8 cellular contexts compared by ENCODE assay signal in the genomic region with DNA sequence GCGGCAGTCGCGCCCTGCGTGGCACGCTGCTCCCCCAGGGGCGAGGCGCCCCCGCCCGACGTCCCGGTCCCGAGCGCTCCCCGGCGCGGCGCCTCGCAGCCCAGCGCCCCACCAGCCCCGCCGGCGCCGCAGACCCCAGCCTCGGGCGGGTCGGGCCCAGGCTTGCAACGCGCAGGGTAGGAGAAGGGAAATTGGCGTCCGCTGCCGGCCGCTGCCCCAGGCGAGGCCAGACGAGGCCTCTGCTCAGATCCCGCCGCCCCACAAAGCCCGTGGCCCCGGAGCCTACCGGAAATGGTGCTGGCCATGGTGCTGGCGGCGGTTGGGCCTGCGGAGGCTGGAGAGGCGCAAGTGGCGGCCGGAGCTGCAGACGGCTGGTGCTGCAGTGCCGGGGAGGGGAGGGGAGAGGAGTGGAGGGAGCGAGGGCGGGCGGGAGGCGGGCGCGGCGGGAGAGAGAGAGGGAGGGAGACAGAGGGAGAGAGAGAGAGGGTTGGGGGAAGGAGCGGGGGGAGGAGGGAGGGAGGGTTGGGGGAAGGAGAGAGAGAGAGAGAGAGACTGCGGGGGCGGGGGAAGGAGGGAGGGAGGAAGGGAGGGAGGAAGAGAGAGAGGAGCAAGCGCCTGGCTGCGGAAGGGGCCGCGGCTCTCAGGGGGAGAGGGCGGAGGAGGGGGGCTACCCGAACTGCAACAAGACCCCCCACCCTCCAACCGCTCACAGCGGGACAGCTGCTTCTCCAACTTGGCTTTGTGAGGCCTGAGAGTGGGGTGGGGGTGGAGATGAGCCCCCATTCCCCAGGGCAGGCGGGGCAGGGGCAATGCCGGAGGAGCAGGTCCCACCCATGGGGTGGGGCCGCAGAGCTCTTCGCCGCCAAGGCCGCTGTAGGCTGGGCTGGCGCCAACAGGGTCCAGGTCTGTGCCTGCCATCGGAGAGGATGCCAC. TPM values are rescaled to one million over a fixed set of nuclear protein-coding genes. Genes with fewer than 3 reads are reported as not detected.
DNase-seq lines count a peak whose midpoint lies in the region; ATAC-seq and TF ChIP-seq lines count a peak whose summit lies in the region.

Gene STMN3 (minus strand): TSS at position 384 of the 933 bp plus-strand sequence. CDS start 79 bp downstream, at position 305.

- H3K4me3 ChIP-seq in SK-N-SH (ENCODE audit: low read depth in 2 of 2, low read length in 1 of 2) (peak within 1 kb of the TSS; percentile 67 to 76), suprapubic skin (peak within 1 kb of the TSS; percentile 79)

- no peaks in the 10 kb centered on the region for H3K9me3 Mint-ChIP-seq in activated naive CD8-positive, alpha-beta T cell treated with anti-CD3 and anti-CD28 coated beads for 36 hours
- no peaks in the 10 kb centered on the region for H3K9me3 Mint-ChIP-seq in neural crest cell

- H3K36me3 ChIP-seq in SK-N-SH (replicated peaks in 1 of 2; ENCODE audit: control insufficient read depth in 1 of 2, insufficient read depth in 2 of 2, low read length in 1 of 2) (no peaks in the 10 kb centered on the region), suprapubic skin (no peaks in the 10 kb centered on the region)

- peaks cover 16% of the 10 kb centered on the region for H3K79me2 ChIP-seq in SK-N-SH (ENCODE audit: insufficient read depth)

- DNase-seq in DMS79 (lab: John Stamatoyannopoulos, UW): peak; percentile 96
- DNase-seq in NCI-H1048 (lab: John Stamatoyannopoulos, UW): peak; percentile 70
- peak; percentile 89 for DNase-seq in SK-N-SH
- peak; percentile 78 for DNase-seq in activated naive CD8-positive, alpha-beta T cell treated with anti-CD3 and anti-CD28 coated beads for 36 hours
- peak; percentile 85 for DNase-seq in globus pallidus (ENCODE audit: low spot score)
- DNase-seq in neural crest cell (ENCODE audit: low read depth, low spot score): peak; percentile 81
- peak; percentile 92 for DNase-seq in suprapubic skin (ENCODE audit: low spot score in 2 of 2)

- H3K4me1 Mint-ChIP-seq in activated naive CD8-positive, alpha-beta T cell treated with anti-CD3 and anti-CD28 coated beads for 36 hours: peaks cover 30% of the 10 kb centered on the region
- H3K4me1 Mint-ChIP-seq in neural crest cell: peaks cover 22% of the 10 kb centered on the region

- H3K9me3 ChIP-seq in SK-N-SH (no peaks in the 10 kb centered on the region), suprapubic skin (no peaks in the 10 kb centered on the region)

- H3K4me1 ChIP-seq in SK-N-SH (ENCODE audit: control insufficient read depth in 1 of 2, insufficient read depth in 2 of 2, low read depth in 1 of 2, low read length in 1 of 2) (peaks cover 8 to 26% of the 10 kb centered on the region in 2 experiments; a peak in 2 of 4 replicates), suprapubic skin (peaks cover 47% of the 10 kb centered on the region)

- H3K27me3 ChIP-seq in SK-N-SH (ENCODE audit: insufficient read depth): no peaks in the 10 kb centered on the region
- H3K27me3 ChIP-seq in suprapubic skin: peaks cover 4% of the 10 kb centered on the region

- peak within 1 kb of the TSS; percentile 63 for H3K9ac ChIP-seq in SK-N-SH

- TF ChIP-seq RAD21 in SK-N-SH (IDR thresholded peaks at IDR 0.05; ENCODE audit: low read length): no peak

- no peak for TF ChIP-seq POLR2A in suprapubic skin (IDR thresholded peaks at IDR 0.05)

- H3F3A ChIP-seq in SK-N-SH (replicated peaks; ENCODE audit: insufficient read depth): peaks cover 8% of the 10 kb centered on the region

- H3K4me3 Mint-ChIP-seq in activated naive CD8-positive, alpha-beta T cell treated with anti-CD3 and anti-CD28 coated beads for 36 hours: peak within 1 kb of the TSS; percentile 81
- peak within 1 kb of the TSS; percentile 92 for H3K4me3 Mint-ChIP-seq in neural crest cell

- H3K36me3 Mint-ChIP-seq in activated naive CD8-positive, alpha-beta T cell treated with anti-CD3 and anti-CD28 coated beads for 36 hours: no peaks in the 10 kb centered on the region
- no peaks in the 10 kb centered on the region for H3K36me3 Mint-ChIP-seq in neural crest cell (ENCODE audit: low read depth)

- ATAC-seq in GM21737 (IDR thresholded peaks at IDR 0.05; ENCODE audit: unreplicated experiment): no peak

- peak within 1 kb of the TSS; percentile 63; the same call in 1 of the 2 replicates for H2AFZ ChIP-seq in SK-N-SH (ENCODE audit: low read depth)

- H3K9me2 ChIP-seq in SK-N-SH: no peaks in the 10 kb centered on the region

- no peak for TF ChIP-seq EP300 in SK-N-SH (IDR thresholded peaks at IDR 0.05; ENCODE audit: borderline replicate concordance in 1 of 2, low read depth in 1 of 2, low read length in 1 of 2)
- TF ChIP-seq EP300 in suprapubic skin (IDR thresholded peaks at IDR 0.05): no peak

- peaks cover 24% of the 10 kb centered on the region for H4K20me1 ChIP-seq in SK-N-SH (ENCODE audit: insufficient read depth)

- peak within 1 kb of the TSS; percentile 80 for H3K27ac Mint-ChIP-seq in activated naive CD8-positive, alpha-beta T cell treated with anti-CD3 and anti-CD28 coated beads for 36 hours
- H3K27ac Mint-ChIP-seq in neural crest cell (ENCODE audit: unreplicated experiment): peak within 1 kb of the TSS; percentile 98

- POLR2A ChIA-PET in SK-N-SH (lab: Yijun Ruan, JAX): interaction anchor here (0.6 to 1.2 kb wide), 8 partner anchors 11 to 213 kb away, joined by 3 to 12 read pairs (median 4); partner anchors contain the start of genes ARFRP1 and ZGPAT

- CTCF ChIA-PET in SK-N-SH (lab: Yijun Ruan, JAX): interaction anchor here (1.7 to 5.5 kb wide), 2 partner anchors 12 to 115 kb away, joined by 5 to 27 read pairs; partner anchors contain the start of gene PTK6

- H3K4me2 ChIP-seq in SK-N-SH: peak within 1 kb of the TSS; percentile 84

- no peaks in the 10 kb centered on the region for H3K27me3 Mint-ChIP-seq in activated naive CD8-positive, alpha-beta T cell treated with anti-CD3 and anti-CD28 coated beads for 36 hours
- H3K27me3 Mint-ChIP-seq in neural crest cell (ENCODE audit: low read depth): no peaks in the 10 kb centered on the region

- WGBS in SK-N-SH (ENCODE audit: low lambda C conversion rate): 2% methylated on average over 42 of the region's 73 CpGs
- under 1% methylated on average over 16 of the region's 73 CpGs for WGBS in suprapubic skin

- TF ChIP-seq CTCF in SK-N-SH (IDR thresholded peaks at IDR 0.05): no peak
- TF ChIP-seq CTCF in neural crest cell (conservative IDR thresholded peaks at IDR 0.05): no peak
- TF ChIP-seq CTCF in suprapubic skin (IDR thresholded peaks at IDR 0.05): no peak

- peak within 1 kb of the TSS; percentile 60 to 97 for H3K27ac ChIP-seq in SK-N-SH (ENCODE audit: low read depth in 2 of 2, low read length in 1 of 2)
- H3K27ac ChIP-seq in suprapubic skin: peak within 1 kb of the TSS; percentile 45

TF ChIP-seq in SK-N-SH, 30 proteins besides CTCF, POLR2A, EP300 and RAD21 (continues in another document):
- no peak for TF ChIP-seq NFIC (IDR thresholded peaks at IDR 0.05; ENCODE audit: borderline replicate concordance)
- no peak for TF ChIP-seq RXRA (IDR thresholded peaks at IDR 0.05; ENCODE audit: borderline replicate concordance, low read depth)
- no peak for TF ChIP-seq FOXJ3 (CRISPR knock-in tag; IDR thresholded peaks at IDR 0.05)
- TF ChIP-seq RFX5 (IDR thresholded peaks at IDR 0.05; ENCODE audit: low read length): no peak
- no peak for TF ChIP-seq NRF1 (IDR thresholded peaks at IDR 0.05; ENCODE audit: low read depth, low read length)
- no peak for TF ChIP-seq CHD2 (IDR thresholded peaks at IDR 0.05; ENCODE audit: low read length, partially characterized antibody)
- TF ChIP-seq, protein P1, sequence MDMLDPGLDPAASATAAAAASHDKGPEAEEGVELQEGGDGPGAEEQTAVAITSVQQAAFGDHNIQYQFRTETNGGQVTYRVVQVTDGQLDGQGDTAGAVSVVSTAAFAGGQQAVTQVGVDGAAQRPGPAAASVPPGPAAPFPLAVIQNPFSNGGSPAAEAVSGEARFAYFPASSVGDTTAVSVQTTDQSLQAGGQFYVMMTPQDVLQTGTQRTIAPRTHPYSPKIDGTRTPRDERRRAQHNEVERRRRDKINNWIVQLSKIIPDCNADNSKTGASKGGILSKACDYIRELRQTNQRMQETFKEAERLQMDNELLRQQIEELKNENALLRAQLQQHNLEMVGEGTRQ (IDR thresholded peaks at IDR 0.05; ENCODE audit: borderline replicate concordance, low read depth, low read length): no peak
- TF ChIP-seq POLR2AphosphoS5 (IDR thresholded peaks at IDR 0.05; ENCODE audit: low read depth, low read length): 0 out of 2 replicates have a peak, but pooled peaks have one; percentile 28
- peak; percentile 39 for TF ChIP-seq MXI1 (IDR thresholded peaks at IDR 0.05; ENCODE audit: low read depth, low read length)
- peak; percentile 32; the same call in 1 of the 2 replicates for TF ChIP-seq GABPA (IDR thresholded peaks at IDR 0.05; ENCODE audit: low read depth)
- no peak; the same call in 1 of the 2 replicates for TF ChIP-seq RCOR1 (IDR thresholded peaks at IDR 0.05; ENCODE audit: low read length)
- TF ChIP-seq, protein P2, sequence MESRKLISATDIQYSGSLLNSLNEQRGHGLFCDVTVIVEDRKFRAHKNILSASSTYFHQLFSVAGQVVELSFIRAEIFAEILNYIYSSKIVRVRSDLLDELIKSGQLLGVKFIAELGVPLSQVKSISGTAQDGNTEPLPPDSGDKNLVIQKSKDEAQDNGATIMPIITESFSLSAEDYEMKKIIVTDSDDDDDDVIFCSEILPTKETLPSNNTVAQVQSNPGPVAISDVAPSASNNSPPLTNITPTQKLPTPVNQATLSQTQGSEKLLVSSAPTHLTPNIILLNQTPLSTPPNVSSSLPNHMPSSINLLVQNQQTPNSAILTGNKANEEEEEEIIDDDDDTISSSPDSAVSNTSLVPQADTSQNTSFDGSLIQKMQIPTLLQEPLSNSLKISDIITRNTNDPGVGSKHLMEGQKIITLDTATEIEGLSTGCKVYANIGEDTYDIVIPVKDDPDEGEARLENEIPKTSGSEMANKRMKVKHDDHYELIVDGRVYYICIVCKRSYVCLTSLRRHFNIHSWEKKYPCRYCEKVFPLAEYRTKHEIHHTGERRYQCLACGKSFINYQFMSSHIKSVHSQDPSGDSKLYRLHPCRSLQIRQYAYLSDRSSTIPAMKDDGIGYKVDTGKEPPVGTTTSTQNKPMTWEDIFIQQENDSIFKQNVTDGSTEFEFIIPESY (IDR thresholded peaks at IDR 0.05; ENCODE audit: borderline replicate concordance, low read depth): no peak
- TF ChIP-seq FOXM1 (IDR thresholded peaks at IDR 0.05; ENCODE audit: low read depth): no peak
- no peak for TF ChIP-seq TCF12 (IDR thresholded peaks at IDR 0.05)
- TF ChIP-seq SMC3 (IDR thresholded peaks at IDR 0.05; ENCODE audit: low read depth, low read length): no peak
- no peak for TF ChIP-seq FOSL2 (IDR thresholded peaks at IDR 0.05; ENCODE audit: borderline replicate concordance, low read depth)
- no peak for TF ChIP-seq ELF1 (IDR thresholded peaks at IDR 0.05)

RNA-seq across cellular contexts. Expression of gene STMN3, which starts in this region (rescaled TPM):
- 89.8 and 111 TPM in 2 replicates for polyA plus RNA-seq in SK-N-SH (2012; rRNA removed)
- 58.5 and 83.6 TPM in 2 replicates for polyA plus RNA-seq in SK-N-SH (2012; cell fraction: cytosol; rRNA removed)
- polyA plus RNA-seq in SK-N-SH (2012; cell fraction: nucleus; rRNA removed): 103 and 122 TPM in 2 replicates
- 10 to 100 TPM; 10.2 to 11.7 TPM for total RNA-seq in activated naive CD8-positive, alpha-beta T cell treated with anti-CD3 and anti-CD28 coated beads for 36 hours
- total RNA-seq in neural crest cell: 96.4 and 101 TPM in 2 replicates
- total RNA-seq in suprapubic skin: 10 to 100 TPM; 14.2 to 20.7 (median 17.0) TPM
